Comparison of ENCODE assay signal across 8 cellular contexts in genomic region chr16:67892899-67893790, GRCh38. TPM values are rescaled to one million over a fixed set of nuclear protein-coding genes. Genes with fewer than 3 reads are reported as not detected.
DNase-seq lines count a peak whose midpoint lies in the region; ATAC-seq, FAIRE-seq and TF ChIP-seq lines count a peak whose summit lies in the region.

Gene PSKH1, plus strand, starts transcription at chr16:67893254. Its CDS starts 15,496 bp downstream, at chr16:67908750.

- TF ChIP-seq CTCF in adrenal gland (IDR thresholded peaks at IDR 0.05) (peak in 1 of 6 experiments; percentile 18), heart right ventricle (IDR thresholded peaks at IDR 0.05) (no peak), upper lobe of left lung (IDR thresholded peaks at IDR 0.05) (peak in 1 of 6 experiments; percentile 4)

- H3K9me3 ChIP-seq in adrenal gland (replicated peaks in 1 of 3) (no peaks in the 10 kb centered on the region), heart right ventricle (no peaks in the 10 kb centered on the region), upper lobe of left lung (no peaks in the 10 kb centered on the region)

- H3K4me3 ChIP-seq in adrenal gland, result peak within 1 kb of the TSS; percentile 41 to 97 (median 65)
- H3K4me3 ChIP-seq in heart right ventricle, result peak within 1 kb of the TSS; percentile 72 to 100 (median 96)
- peak within 1 kb of the TSS; percentile 78 to 97 (median 85) for H3K4me3 ChIP-seq in upper lobe of left lung

- TF ChIP-seq POLR2A in GM12892 (IDR thresholded peaks at IDR 0.05; ENCODE audit: low read depth, low read length), result peak; percentile 76; the same call in 1 of the 2 replicates
- peak; percentile 77 to 89 for TF ChIP-seq POLR2A in adrenal gland (IDR thresholded peaks at IDR 0.05)
- TF ChIP-seq POLR2A in upper lobe of left lung (IDR thresholded peaks at IDR 0.05), result peak in 3 of 4 donors; percentile 69 to 90 (median 89)

- FAIRE-seq in GM12892 (lab: Jason Lieb, UNC), result peak; percentile 78

- peak within 1 kb of the TSS; percentile 91 to 98 (median 96) for H3K27ac ChIP-seq in adrenal gland
- H3K27ac ChIP-seq in heart right ventricle, result peak within 1 kb of the TSS; percentile 87 to 99 (median 97)
- H3K27ac ChIP-seq in upper lobe of left lung, result peak within 1 kb of the TSS; percentile 95 to 97 (median 97)

- ATAC-seq in HG02852 (IDR thresholded peaks at IDR 0.05; ENCODE audit: unreplicated experiment) (peak; percentile 87), heart right ventricle (peak; percentile 96 to 99 (median 99)), upper lobe of left lung (ENCODE audit: low FRiP score in 2 of 2) (peak; percentile 97 to 98)

- DNase-seq in GM12892 (ENCODE audit: insufficient read length) (peak; percentile 99), NCI-H146 treated with DMSO at 0.1 percent for 48 hours (lab: John Stamatoyannopoulos, UW; ENCODE audit: unreplicated experiment) (peak; percentile 76), T-helper 1 cell (peak; percentile 89 to 95 (median 92)), adrenal gland (peak; percentile 97 to 98 (median 97)), heart right ventricle (peak; percentile 97 to 98), posterior cingulate gyrus (peak; percentile 93 to 100 (median 98)), upper lobe of left lung (peak; percentile 97 to 98)

- H3K4me1 ChIP-seq in adrenal gland (replicated peaks in 1 of 2) (peaks cover 13 to 31% of the 10 kb centered on the region in 2 donors), heart right ventricle (peaks cover 13 to 56% (median 52%) of the 10 kb centered on the region in 9 donors), upper lobe of left lung (peaks cover 28 to 50% (median 37%) of the 10 kb centered on the region in 4 donors)

- intact Hi-C loops in adrenal gland (cut with DNase I), result no loop called here
- intact Hi-C loops in heart right ventricle (cut with DNase I), result loop anchor here in 1 of 10 donors (5.0 kb wide), 1 partner anchor 51 kb away; the partner anchor contains the start of gene THAP11
- intact Hi-C loops in posterior cingulate gyrus (cut with DNase I), result loop anchor here (10.0 kb wide), 1 partner anchor 48 kb away; the partner anchor contains the start of genes CENPT, NUTF2 and THAP11

- H3K27me3 ChIP-seq in adrenal gland (no peaks in the 10 kb centered on the region), heart right ventricle (no peaks in the 10 kb centered on the region), upper lobe of left lung (no peaks in the 10 kb centered on the region)

- 0 to 1% (median 1%) methylated on average over 28 to 93 of the region's 93 CpGs for WGBS in adrenal gland, 4 donors
- 0% methylated on average over 89 to 93 of the region's 93 CpGs for WGBS in heart right ventricle, 2 donors
- 0 to 2% methylated on average over 42 to 54 of the region's 93 CpGs for WGBS in upper lobe of left lung, 2 donors

- no peak for TF ChIP-seq EP300 in upper lobe of left lung (IDR thresholded peaks at IDR 0.05)

- H3K36me3 ChIP-seq in adrenal gland (replicated peaks in 1 of 2), result no peaks in the 10 kb centered on the region
- H3K36me3 ChIP-seq in heart right ventricle, result no peaks in the 10 kb centered on the region
- H3K36me3 ChIP-seq in upper lobe of left lung, result no peaks in the 10 kb centered on the region

RNA-seq across cellular contexts. Expression of gene PSKH1, which starts in this region (rescaled TPM):
- 6.4 TPM for polyA plus RNA-seq in GM12892 (2012; ENCODE audit: missing spikeins)
- total RNA-seq in adrenal gland (10 to 100 TPM; 19.9 to 43.7 (median 29.1) TPM), heart right ventricle (10 to 100 TPM; 16.0 to 24.5 (median 20.5) TPM), upper lobe of left lung (10 to 100 TPM; 21.9 to 36.5 (median 31.5) TPM)
- polyA plus RNA-seq in adrenal gland (10 to 100 TPM in 2 of 3 donors, 1 to 10 TPM in 1; 9.5 to 18.2 (median 15.4) TPM), heart right ventricle (10 to 100 TPM; 15.7 to 22.9 TPM)

Comparison
In these comparisons a context has a peak if more than half of its experiments do, and no peak if none do; other contexts are left out.
1. Peak in every context shown above with its lines: DNase-seq, ATAC-seq, H3K4me3 ChIP-seq and H3K27ac ChIP-seq.